In the genomic region with DNA sequence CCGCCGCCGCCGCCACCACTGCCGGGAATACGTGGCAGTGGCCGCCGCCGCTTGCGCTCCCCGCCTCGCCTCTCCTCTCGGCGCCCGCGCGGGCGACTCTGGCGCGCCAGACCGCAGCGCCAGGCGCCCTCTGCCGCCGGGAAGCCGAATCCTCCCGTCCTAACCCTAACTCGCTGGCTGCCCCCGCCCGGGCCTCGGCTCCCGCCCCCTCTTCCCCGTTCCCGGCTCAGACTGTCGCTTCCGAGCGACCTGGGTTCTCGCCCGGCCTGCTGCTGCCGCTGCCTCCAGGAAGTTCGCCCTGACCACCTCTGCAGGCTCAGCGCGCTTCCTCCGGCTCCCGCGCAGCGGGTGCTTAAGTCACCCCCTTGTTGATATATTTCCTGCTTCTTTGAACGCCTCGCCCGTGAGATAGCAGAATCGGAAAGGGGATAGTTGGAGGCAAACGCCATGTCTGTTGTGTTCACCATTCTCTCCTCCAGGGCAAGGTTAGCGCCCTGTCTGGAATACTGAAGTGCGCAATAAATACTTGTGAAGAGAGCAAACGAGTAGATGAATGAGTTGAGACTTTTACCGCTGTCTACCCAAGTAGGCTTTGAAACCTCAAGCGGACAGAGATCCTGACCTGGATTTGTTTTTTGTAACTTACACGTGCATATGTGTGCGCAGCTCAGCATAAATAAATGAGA, we compare ENCODE assay signal across 8 cellular contexts. TPM values are rescaled to one million over a fixed set of nuclear protein-coding genes. Genes with fewer than 3 reads are reported as not detected.
DNase-seq lines count a peak whose midpoint lies in the region; ATAC-seq, FAIRE-seq and TF ChIP-seq lines count a peak whose summit lies in the region.

A gene with protein sequence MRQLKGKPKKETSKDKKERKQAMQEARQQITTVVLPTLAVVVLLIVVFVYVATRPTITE (minus strand): TSS at position 100 of the 686 bp plus-strand sequence. CDS start 64,202 bp downstream, outside the sequence.

- peak; percentile 84 for ATAC-seq in GM21367 (IDR thresholded peaks at IDR 0.05; ENCODE audit: unreplicated experiment)

- peak; percentile 85 to 90 for TF ChIP-seq RAD21 in H1 (IDR thresholded peaks at IDR 0.05 in 1 of 2, conservative IDR thresholded peaks at IDR 0.05 in 1 of 2; ENCODE audit: low read depth in 2 of 2, low read length in 2 of 2)

- H3K4ac ChIP-seq in H1 (replicated peaks; ENCODE audit: insufficient read length, low read depth, low read length) (peak within 1 kb of the TSS; percentile 6), mesendoderm (ENCODE audit: low read depth, low read length) (peak within 1 kb of the TSS; percentile 28)

- H3K4me2 ChIP-seq in H1 (ENCODE audit: insufficient read depth in 1 of 2, low read depth in 2 of 2, low read length in 2 of 2) (peak within 1 kb of the TSS; percentile 78 to 90), mesendoderm (ENCODE audit: low read length) (peak within 1 kb of the TSS; percentile 83)

- H2AK5ac ChIP-seq in H1 (ENCODE audit: low read depth, low read length) (no peak within 1 kb of the TSS), mesendoderm (ENCODE audit: low read length) (no peak within 1 kb of the TSS)

- peak within 1 kb of the TSS; percentile 85 for H2BK5ac ChIP-seq in H1 (ENCODE audit: low read depth, low read length)
- H2BK5ac ChIP-seq in mesendoderm (ENCODE audit: low read length) = no peak within 1 kb of the TSS

- peak within 1 kb of the TSS; percentile 3 for H4K5ac ChIP-seq in H1 (ENCODE audit: insufficient read length, low read depth, low read length)
- H4K5ac ChIP-seq in mesendoderm (ENCODE audit: low read length) = no peak within 1 kb of the TSS

- no peaks in the 10 kb centered on the region for H3K27me3 ChIP-seq in H1 (replicated peaks in 1 of 4; ENCODE audit: control insufficient read depth in 3 of 4, extremely low read depth in 1 of 4, insufficient read depth in 3 of 4, low read length in 3 of 4)
- H3K27me3 ChIP-seq in mesendoderm (ENCODE audit: insufficient read depth, low read length, poor library complexity) = no peaks in the 10 kb centered on the region

- H3K9ac ChIP-seq in H1 (replicated peaks in 1 of 4; ENCODE audit: extremely low read depth in 1 of 4, low read depth in 3 of 4, low read length in 3 of 4) (peak within 1 kb of the TSS; percentile 51 to 89 (median 54)), mesendoderm (ENCODE audit: low read length) (peak within 1 kb of the TSS; percentile 75)

- H3K23ac ChIP-seq in H1 (ENCODE audit: insufficient read length) (no peak within 1 kb of the TSS), mesendoderm (ENCODE audit: low read length) (no peak within 1 kb of the TSS)

- no peak for FAIRE-seq in H1 (lab: Jason Lieb, UNC)

- H4K20me1 ChIP-seq in H1 (replicated peaks in 1 of 2; ENCODE audit: control insufficient read depth in 1 of 2, insufficient read depth in 2 of 2, low read length in 2 of 2) = peaks cover 0 to 3% of the 10 kb centered on the region in 2 experiments

- CTCF ChIA-PET in activated CD8-positive, alpha-beta memory T cell treated with anti-CD3 and anti-CD28 coated beads for 36 hours (lab: Charles Lee) = interaction anchor here (1.0 kb wide), 1 partner anchor 312 kb away, joined by 3 read pairs; no protein-coding TSS in a partner anchor
- CTCF ChIA-PET in H1 (lab: Charles Lee; ENCODE audit: partially characterized antibody) = interaction anchor here (0.7 to 1.6 kb wide), 3 partner anchors 81 to 308 kb away, joined by 3 to 5 read pairs (median 4); no protein-coding TSS in a partner anchor

- H3K27ac ChIP-seq in H1 (ENCODE audit: low read depth, low read length) (peak within 1 kb of the TSS; percentile 5; the same call in 1 of the 2 replicates), mesendoderm (ENCODE audit: low read depth, low read length) (peak within 1 kb of the TSS; percentile 74)

- 15% methylated on average over 20 of the region's 59 CpGs; no CpG with 5 or more reads in 1 of the 2 experiments for WGBS in H1 (ENCODE audit: extremely low coverage in 1 of 2, insufficient coverage in 1 of 2, insufficient read length in 1 of 2, insufficient replicate concordance in 2 of 2, low coverage in 1 of 2, low lambda C conversion rate in 2 of 2, missing lambda C conversion rate in 1 of 2), 2 experiments
- no CpG with 5 or more reads among the region's 59 CpGs for WGBS in mesendoderm (ENCODE audit: extremely low coverage, insufficient coverage, low lambda C conversion rate)

- peak within 1 kb of the TSS; percentile 58 for H4K91ac ChIP-seq in H1 (replicated peaks; ENCODE audit: insufficient read length, low read length)

- H3K79me2 ChIP-seq in H1 (ENCODE audit: control insufficient read depth in 1 of 2, insufficient read depth in 2 of 2, low read length in 2 of 2) (peaks cover 0 to 38% of the 10 kb centered on the region in 2 experiments; a peak in 2 of 4 replicates), mesendoderm (ENCODE audit: control insufficient read depth, insufficient read depth, low read length) (peaks cover 21% of the 10 kb centered on the region)

- H4K8ac ChIP-seq in H1 (ENCODE audit: extremely low read depth, insufficient read depth, low read length) (peak within 1 kb of the TSS; percentile 65; the same call in 1 of the 2 replicates), mesendoderm (ENCODE audit: low read depth, low read length) (peak within 1 kb of the TSS; percentile 83)

- POLR2A ChIA-PET in activated CD8-positive, alpha-beta memory T cell treated with anti-CD3 and anti-CD28 coated beads for 36 hours (lab: Charles Lee) = no interaction called here
- POLR2A ChIA-PET in H1 (lab: Charles Lee; ENCODE audit: partially characterized antibody) = interaction anchor here (1.6 to 2.1 kb wide), 2 partner anchors 14 to 65 kb away, joined by 3 to 16 read pairs; no protein-coding TSS in a partner anchor

- H3K4me1 ChIP-seq in H1 (replicated peaks in 1 of 4; ENCODE audit: control insufficient read depth in 3 of 4, insufficient read depth in 4 of 4, low read length in 3 of 4) (peaks cover 3 to 15% (median 11%) of the 10 kb centered on the region in 4 experiments; a peak in 5 of 7 replicates), mesendoderm (ENCODE audit: control insufficient read depth, low read depth, low read length) (no peaks in the 10 kb centered on the region)

- peak within 1 kb of the TSS; percentile 12 for H2BK120ac ChIP-seq in H1 (replicated peaks; ENCODE audit: low read depth, low read length)
- H2BK120ac ChIP-seq in mesendoderm (ENCODE audit: low read depth, low read length) = peak within 1 kb of the TSS; percentile 94

- H3K14ac ChIP-seq in H1 (ENCODE audit: insufficient read length) = no peak within 1 kb of the TSS

- peak in 1 of 2 experiments; percentile 34; a peak in 2 of 3 replicates for TF ChIP-seq POLR2A in H1 (IDR thresholded peaks at IDR 0.05; ENCODE audit: control extremely low read depth in 1 of 2, low read depth in 2 of 2, low read length in 2 of 2)

- H3K56ac ChIP-seq in H1 (replicated peaks; ENCODE audit: insufficient read length, low read depth, low read length) = no peak within 1 kb of the TSS
- H3K56ac ChIP-seq in mesendoderm (ENCODE audit: low read length) = peak within 1 kb of the TSS; percentile 87

- H3K23me2 ChIP-seq in H1 (ENCODE audit: low read depth, low read length) = peaks cover 11% of the 10 kb centered on the region; the same call in 1 of the 2 replicates

- peak; percentile 88 for DNase-seq in COR-L47 (lab: John Stamatoyannopoulos, UW)
- peak; percentile 94 for DNase-seq in HT-29 (ENCODE audit: low spot score)
- DNase-seq in NOMO-1 (lab: John Stamatoyannopoulos, UW; ENCODE audit: unreplicated experiment in 2 of 2) = peak; percentile 73 to 89
- DNase-seq in H1 (ENCODE audit: low read depth in 1 of 2, low spot score in 2 of 2) = peak; percentile 74 to 91
- DNase-seq in mesendoderm = peak; percentile 91
- peak; percentile 24 for DNase-seq in stimulated activated CD8-positive, alpha-beta memory T cell treated with anti-CD3 and anti-CD28 coated beads, Interleukin-15, amount 100 ng/mL, for 1 hour (ENCODE audit: low read depth)

- peak within 1 kb of the TSS; percentile 96 for H2AFZ ChIP-seq in H1 (ENCODE audit: low read length)

- H3K4me3 ChIP-seq in H1 (ENCODE audit: extremely low read depth in 1 of 4, insufficient read depth in 2 of 4, low read depth in 3 of 4, low read length in 4 of 4) (peak within 1 kb of the TSS; percentile 58 to 84 (median 70)), mesendoderm (ENCODE audit: low read length) (peak within 1 kb of the TSS; percentile 65)

- H2BK15ac ChIP-seq in H1 (ENCODE audit: low read length) = peak within 1 kb of the TSS; percentile 83
- H2BK15ac ChIP-seq in mesendoderm (replicated peaks; ENCODE audit: low read depth) = peak within 1 kb of the TSS; percentile 48

- H3K18ac ChIP-seq in H1 (ENCODE audit: extremely low read depth, low read length) = peak within 1 kb of the TSS; percentile 61
- H3K18ac ChIP-seq in mesendoderm (ENCODE audit: low read length) = peak within 1 kb of the TSS; percentile 98

- peak in 1 of 2 experiments; percentile 73; a peak in 1 of 3 replicates for TF ChIP-seq EP300 in H1 (IDR thresholded peaks at IDR 0.05; ENCODE audit: borderline replicate concordance in 1 of 2, low read depth in 2 of 2, low read length in 2 of 2)

- H2BK12ac ChIP-seq in H1 (ENCODE audit: low read depth, low read length) = peak within 1 kb of the TSS; percentile 51; the same call in 1 of the 2 replicates

- H3K9me3 ChIP-seq in H1 (ENCODE audit: insufficient read depth in 2 of 2, low read depth in 1 of 2, low read length in 1 of 2) = no peaks in the 10 kb centered on the region

- peak; percentile 71 to 91 (median 81) for TF ChIP-seq CTCF in H1 (IDR thresholded peaks at IDR 0.05; ENCODE audit: control extremely low read depth in 1 of 3, insufficient read depth in 1 of 3, low read depth in 1 of 3, low read length in 3 of 3)

- peak within 1 kb of the TSS; percentile 62; the same call in 1 of the 2 replicates for H2BK20ac ChIP-seq in H1 (ENCODE audit: low read length)

- no peaks in the 10 kb centered on the region for H3K36me3 ChIP-seq in H1 (ENCODE audit: control insufficient read depth in 2 of 4, insufficient read depth in 4 of 4, low read length in 3 of 4)
- no peaks in the 10 kb centered on the region for H3K36me3 ChIP-seq in mesendoderm (ENCODE audit: control insufficient read depth, insufficient read depth, low read length)

- H3K79me1 ChIP-seq in H1 (ENCODE audit: low read depth, low read length) = peaks cover 4% of the 10 kb centered on the region
- peaks cover 13% of the 10 kb centered on the region for H3K79me1 ChIP-seq in mesendoderm (ENCODE audit: low read length)

RNA-seq across cellular contexts. Expression of the gene that starts here (rescaled TPM):
- 24.6 and 36.4 TPM in 2 replicates for total RNA-seq in HT-29 (2014; rRNA removed; shearing (Covaris generic))
- total RNA-seq in activated CD8-positive, alpha-beta memory T cell treated with anti-CD3 and anti-CD28 coated beads for 36 hours = 10 to 100 TPM; 13.5 to 13.8 TPM
- total RNA-seq in H1 (2021; fragmentation: NEBNext Ultra II Directional; extraction: Animal tissue kit (Norgen Biotek cat#: 25700)) = 53.9 and 57.0 TPM in 2 replicates
- 33.2 and 36.6 TPM in 2 replicates for polyA plus RNA-seq in H1 (2011; rRNA removed)
- 42.7 TPM for polyA plus RNA-seq in H1 (2011; cell fraction: cytosol; rRNA removed)
- polyA plus RNA-seq in H1 (2011; cell fraction: nucleus; rRNA removed) = 27.2 TPM
- 59.3 to 89.7 TPM (median 68.0 TPM) in 4 replicates for polyA plus RNA-seq in H1 (2012, experiment 1 of 2)
- polyA plus RNA-seq in H1 (2012, experiment 2 of 2) = 20.9 TPM
- polyA plus RNA-seq in H1 (2013, experiment 1 of 2) = 33.7 TPM
- polyA plus RNA-seq in H1 (2013, experiment 2 of 2) = 33.9 TPM
- 7.9 and 12.2 TPM in 2 replicates for polyA minus RNA-seq in H1 (2011; rRNA and poly(A)+ RNA removed)
- polyA minus RNA-seq in H1 (2011; cell fraction: cytosol; rRNA and poly(A)+ RNA removed) = 17.5 TPM
- 9.4 TPM for polyA minus RNA-seq in H1 (2011; cell fraction: nucleus; rRNA and poly(A)+ RNA removed)
- 40.2 TPM for polyA plus RNA-seq in mesendoderm (2013, experiment 1 of 2)
- 41.8 TPM for polyA plus RNA-seq in mesendoderm (2013, experiment 2 of 2)

Comparison
In these comparisons a context has a peak if more than half of its experiments do, and no peak if none do; other contexts are left out.
1. Peak in every context shown above with its lines: DNase-seq, ATAC-seq, H3K4me3 ChIP-seq and H3K27ac ChIP-seq.
2. DNase-seq: peak in every context shown above with its lines; median percentile 94 in HT-29; 91 in mesendoderm; 88 in COR-L47; 82 in H1; 81 in NOMO-1; 24 in stimulated activated CD8-positive, alpha-beta memory T cell treated with anti-CD3 and anti-CD28 coated beads, Interleukin-15, amount 100 ng/mL, for 1 hour.